ENCODE assay signal across 7 cellular contexts in the genomic region with DNA sequence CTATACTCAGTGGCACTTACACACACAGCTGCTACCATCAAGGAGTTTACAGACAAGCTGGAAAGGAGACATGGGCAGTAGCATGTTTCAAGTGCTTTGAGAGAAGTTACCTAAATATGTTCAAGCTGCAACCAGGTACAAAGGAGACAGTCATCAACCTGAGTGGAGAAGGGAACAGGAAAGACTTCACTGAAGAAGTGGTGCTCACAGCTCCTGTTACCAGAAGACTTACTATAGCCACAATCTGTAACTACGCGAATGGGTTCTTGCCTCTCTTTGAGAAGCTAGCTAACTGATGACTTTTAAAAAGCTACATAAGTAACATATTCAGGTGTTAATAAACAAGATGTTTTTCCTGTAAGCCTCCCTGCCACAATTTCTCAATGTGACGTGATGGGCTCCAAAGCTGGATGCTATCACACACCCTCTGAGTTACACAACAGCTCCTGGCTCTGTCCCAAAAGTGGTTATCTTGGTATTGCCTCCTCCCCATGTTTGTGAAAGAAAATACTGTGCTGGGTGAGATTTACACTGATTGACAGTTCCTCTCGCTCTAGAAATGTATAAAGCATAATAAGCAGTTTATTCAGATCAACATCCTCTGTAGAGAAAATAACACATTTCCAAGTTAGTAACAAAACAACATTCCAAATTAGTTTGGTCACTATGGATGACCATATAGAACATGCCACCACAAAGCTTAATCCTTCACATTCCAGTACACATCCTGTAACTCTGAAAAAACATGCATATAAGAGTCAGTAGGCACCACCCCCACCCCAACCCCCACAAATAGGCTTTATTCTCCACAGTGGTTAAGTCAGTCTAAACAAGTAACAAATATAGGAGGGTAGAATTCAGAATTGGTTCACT.
DNase-seq lines count a peak whose midpoint lies in the region; TF ChIP-seq lines count a peak whose summit lies in the region.

No MANE protein-coding gene starts in this region.

- peak overlapping the region; percentile 13 to 80 (median 60) for H3K27ac ChIP-seq in tibial nerve
- H3K27ac ChIP-seq in WERI-Rb-1 = no peak overlapping the region

- H3K9me3 ChIP-seq in adipocyte (ENCODE audit: control insufficient read depth, low read length) (no peaks in the 10 kb centered on the region), tibial nerve (no peaks in the 10 kb centered on the region), WERI-Rb-1 (ENCODE audit: severe bottlenecking) (no peaks in the 10 kb centered on the region)

- TF ChIP-seq CTCF in tibial nerve (IDR thresholded peaks at IDR 0.05) (no peak), WERI-Rb-1 (IDR thresholded peaks at IDR 0.05; ENCODE audit: low read depth, low read length) (no peak)

- H3K4me1 ChIP-seq in adipocyte (ENCODE audit: control insufficient read depth, insufficient read depth, low read length) (peaks cover 21% of the 10 kb centered on the region), tibial nerve (peaks cover 0 to 59% (median 16%) of the 10 kb centered on the region in 4 donors)

- no peaks in the 10 kb centered on the region for H3K27me3 ChIP-seq in adipocyte (replicated peaks; ENCODE audit: control insufficient read depth, insufficient read depth, low read length)
- H3K27me3 ChIP-seq in tibial nerve = no peaks in the 10 kb centered on the region
- H3K27me3 ChIP-seq in WERI-Rb-1 (ENCODE audit: insufficient read depth, low read depth, severe bottlenecking) = no peaks in the 10 kb centered on the region

- H3K36me3 ChIP-seq in adipocyte (ENCODE audit: control insufficient read depth, insufficient read depth, low read length, severe bottlenecking) (no peaks in the 10 kb centered on the region), tibial nerve (no peaks in the 10 kb centered on the region), WERI-Rb-1 (peaks cover 3% of the 10 kb centered on the region; the same call in 1 of the 2 replicates)

- no peak overlapping the region for H3K9ac ChIP-seq in adipocyte (ENCODE audit: low read length)

- TF ChIP-seq EP300 in tibial nerve (IDR thresholded peaks at IDR 0.05) = peak in 1 of 2 donors; percentile 37

- WGBS in tibial nerve, 2 donors = 31 to 45% methylated on average over 4 of the region's 4 CpGs

- TF ChIP-seq POLR2A in tibial nerve (IDR thresholded peaks at IDR 0.05) = no peak

- DNase-seq in HT-29 (ENCODE audit: low spot score) (peak; percentile 82), adipocyte (ENCODE audit: low read depth) (peak; percentile 94), iris pigment epithelial cell (ENCODE audit: low read depth) (peak; percentile 96), tibial nerve (ENCODE audit: low spot score in 2 of 2) (peak; percentile 45 to 82), WERI-Rb-1 (no peak), NCI-H510A treated with DMSO at 0.1 percent for 48 hours (lab: John Stamatoyannopoulos, UW) (no peak), cerebellar nuclear complex (lab: John Stamatoyannopoulos, UW) (no peak)

- H3K4me3 ChIP-seq in adipocyte (ENCODE audit: low read length) (no peak overlapping the region), tibial nerve (no peak overlapping the region), WERI-Rb-1 (ENCODE audit: low read depth, low read length) (no peak overlapping the region)

Comparison
In these comparisons a context has a peak if more than half of its experiments do, and no peak if none do; other contexts are left out.
1. DNase-seq: peak in HT-29 (single experiment), adipocyte (single experiment), iris pigment epithelial cell (single experiment) and tibial nerve (2 of 2); none in WERI-Rb-1 (single experiment), NCI-H510A treated with DMSO at 0.1 percent for 48 hours (single experiment) and cerebellar nuclear complex (0 of 2).